Comparison of ENCODE assay signal across 7 cellular contexts in the genomic region with DNA sequence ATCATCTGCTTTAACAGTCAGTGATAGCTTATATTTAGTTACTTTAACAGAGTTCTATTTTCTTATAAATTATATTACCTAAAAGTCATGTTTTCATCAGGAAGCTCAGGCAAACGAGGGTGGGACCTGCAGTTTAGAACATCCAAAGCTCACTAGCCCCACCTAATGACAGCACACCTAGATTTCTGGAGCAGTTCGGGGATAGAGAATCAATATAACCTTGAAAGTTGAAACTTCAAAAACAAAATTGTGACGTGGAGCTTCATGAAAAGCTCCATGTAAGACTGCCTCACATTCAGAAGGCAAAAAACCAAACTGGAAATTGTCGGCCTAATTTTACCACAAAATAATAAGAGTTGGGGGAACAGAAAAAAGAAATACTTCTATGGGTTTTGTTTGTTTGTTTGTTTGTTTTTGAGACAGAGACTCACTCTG.
DNase-seq lines count a peak whose midpoint lies in the region; ATAC-seq, FAIRE-seq and TF ChIP-seq lines count a peak whose summit lies in the region.

No MANE protein-coding gene starts in this region.

- no peak for TF ChIP-seq POLR2A in H54 (IDR thresholded peaks at IDR 0.05; ENCODE audit: low read depth, low read length)
- no peak for TF ChIP-seq POLR2A in gastrocnemius medialis (IDR thresholded peaks at IDR 0.05)

- H3K4me1 ChIP-seq in gastrocnemius medialis, result no peaks in the 10 kb centered on the region

- peaks cover 22% of the 10 kb centered on the region for H3K27me3 Mint-ChIP-seq in activated CD4-positive, alpha-beta T cell treated with anti-CD3 and anti-CD28 coated beads for 36 hours

- no peaks in the 10 kb centered on the region for H3K36me3 Mint-ChIP-seq in activated CD4-positive, alpha-beta T cell treated with anti-CD3 and anti-CD28 coated beads for 36 hours (ENCODE audit: low read depth)

- no peaks in the 10 kb centered on the region for H3K9me3 Mint-ChIP-seq in activated CD4-positive, alpha-beta T cell treated with anti-CD3 and anti-CD28 coated beads for 36 hours (ENCODE audit: low read depth)

- POLR2A ChIA-PET in activated CD4-positive, alpha-beta T cell treated with anti-CD3 and anti-CD28 coated beads for 36 hours (lab: Charles Lee), result no interaction called here

- H3K4me1 Mint-ChIP-seq in activated CD4-positive, alpha-beta T cell treated with anti-CD3 and anti-CD28 coated beads for 36 hours, result peaks cover 2% of the 10 kb centered on the region

- H3K4me3 ChIP-seq in gastrocnemius medialis, result no peak overlapping the region

- H3K27ac ChIP-seq in gastrocnemius medialis, result no peak overlapping the region

- H3K27me3 ChIP-seq in gastrocnemius medialis, result no peaks in the 10 kb centered on the region

- DNase-seq in GM10266 (ENCODE audit: extremely low spot score) (peak; percentile 30), H54 (ENCODE audit: insufficient read length, low spot score) (peak; percentile 11), NAMALWA (ENCODE audit: low spot score) (peak; percentile 76), fibroblast of the conjunctiva (ENCODE audit: low read depth) (peak; percentile 44), gastrocnemius medialis (no peak), GM19238 (ENCODE audit: insufficient read length, low spot score) (no peak)
- peak; percentile 58 for DNase-seq in activated CD4-positive, alpha-beta T cell treated with anti-CD3 and anti-CD28 coated beads for 36 hours

- H3K9me3 ChIP-seq in gastrocnemius medialis, result no peaks in the 10 kb centered on the region

- peak; percentile 48 for FAIRE-seq in H54 (lab: Jason Lieb, UNC)

- H3K36me3 ChIP-seq in gastrocnemius medialis, result no peaks in the 10 kb centered on the region

- peak; percentile 51 for ATAC-seq in activated CD4-positive, alpha-beta T cell treated with anti-CD3 and anti-CD28 coated beads for 36 hours
- no peak for ATAC-seq in gastrocnemius medialis

- H3K4me3 Mint-ChIP-seq in activated CD4-positive, alpha-beta T cell treated with anti-CD3 and anti-CD28 coated beads for 36 hours, result no peak overlapping the region

- in situ Hi-C loops in gastrocnemius medialis (cut with MboI; ENCODE audit: low sequenced_read_pairs in 4 of 4), result loop anchor here in 1 of 4 donors (10.0 to 25.0 kb wide), 2 partner anchors 159 to 366 kb away; no protein-coding TSS in a partner anchor

- no peak overlapping the region for H3K27ac Mint-ChIP-seq in activated CD4-positive, alpha-beta T cell treated with anti-CD3 and anti-CD28 coated beads for 36 hours

- CTCF ChIA-PET in activated CD4-positive, alpha-beta T cell treated with anti-CD3 and anti-CD28 coated beads for 36 hours (lab: Charles Lee), result interaction anchor here (0.6 to 3.4 kb wide), 43 partner anchors 8 to 1590 kb away, joined by 3 to 38 read pairs (median 3); a partner anchor contains a TSS

- TF ChIP-seq CTCF in GM10266 (IDR thresholded peaks at IDR 0.05; ENCODE audit: control insufficient read depth, insufficient read depth, low read depth, missing control alignments) (peak; percentile 75), gastrocnemius medialis (IDR thresholded peaks at IDR 0.05 in 4 of 5, conservative IDR thresholded peaks at IDR 0.05 in 1 of 5) (peak in 3 of 5 experiments; percentile 19 to 46 (median 37))

- intact Hi-C loops in activated CD4-positive, alpha-beta T cell treated with anti-CD3 and anti-CD28 coated beads for 36 hours (cut with DNase I, micrococcal nuclease), result loop anchor here (1.0 to 10.0 kb wide), 5 partner anchors 119 to 375 kb away; no protein-coding TSS in a partner anchor
- intact Hi-C loops in gastrocnemius medialis (cut with DNase I; ENCODE audit: low total_unique reads), result loop anchor here (5.0 to 10.0 kb wide), 2 partner anchors 156 to 379 kb away; no protein-coding TSS in a partner anchor

Comparison
In these comparisons a context has a peak if more than half of its experiments do, and no peak if none do; other contexts are left out.
1. DNase-seq: peak in GM10266 (single experiment), H54 (single experiment), NAMALWA (single experiment), activated CD4-positive, alpha-beta T cell treated with anti-CD3 and anti-CD28 coated beads for 36 hours (single experiment) and fibroblast of the conjunctiva (single experiment); none in gastrocnemius medialis (0 of 2) and GM19238 (single experiment).